1 cellular context compared by ENCODE assay signal in the genomic region with DNA sequence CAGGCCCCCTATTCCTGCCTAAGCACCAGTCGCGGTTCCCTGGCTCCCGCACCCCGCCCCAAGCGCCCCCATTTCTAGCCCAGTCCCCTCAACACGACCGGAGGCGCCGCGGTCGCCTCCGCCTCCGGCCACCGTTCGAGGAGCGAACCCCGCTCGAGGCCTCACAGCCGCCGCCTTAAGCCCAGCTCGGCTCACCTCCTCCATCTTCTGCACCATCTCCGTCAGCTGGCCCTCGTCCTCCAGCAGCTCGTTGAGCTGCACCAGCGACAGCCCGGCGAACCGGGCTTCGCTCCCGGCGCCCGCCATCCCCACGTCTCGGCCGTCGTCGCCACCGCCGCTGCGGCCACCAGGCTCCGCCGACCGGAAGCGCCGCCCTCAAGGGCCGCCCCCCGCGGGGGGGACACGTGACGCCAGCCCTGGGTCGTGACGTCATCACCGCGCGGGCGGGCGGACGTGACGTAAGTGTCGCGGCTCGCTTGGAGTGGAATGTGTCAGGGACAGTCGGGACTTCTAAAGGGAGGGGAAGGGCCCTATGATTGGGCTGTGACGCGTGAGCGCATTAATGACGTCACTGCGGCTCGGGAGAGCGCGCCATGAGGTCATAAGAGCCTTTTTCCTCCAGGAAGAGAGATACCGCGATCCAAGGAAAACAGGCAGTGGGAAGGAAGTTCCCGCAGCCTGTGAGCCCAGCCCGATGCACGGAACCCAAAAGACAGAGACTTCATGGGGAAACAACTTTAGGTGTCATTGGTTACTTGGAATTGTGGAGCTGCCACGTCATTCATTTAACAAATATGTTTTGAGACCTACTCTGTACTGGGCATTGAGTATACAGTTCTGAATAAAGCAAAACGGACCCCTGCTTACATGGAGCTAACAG.
TF ChIP-seq lines count a peak whose summit lies in the region.

A gene with protein sequence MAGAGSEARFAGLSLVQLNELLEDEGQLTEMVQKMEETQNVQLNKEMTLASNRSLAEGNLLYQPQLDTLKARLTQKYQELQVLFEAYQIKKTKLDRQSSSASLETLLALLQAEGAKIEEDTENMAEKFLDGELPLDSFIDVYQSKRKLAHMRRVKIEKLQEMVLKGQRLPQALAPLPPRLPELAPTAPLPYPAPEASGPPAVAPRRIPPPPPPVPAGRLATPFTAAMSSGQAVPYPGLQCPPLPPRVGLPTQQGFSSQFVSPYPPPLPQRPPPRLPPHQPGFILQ (minus strand): TSS at position 368 of the 880 bp plus-strand sequence. CDS start 62 bp downstream, at position 306.

TF ChIP-seq in HEK293, 187 proteins besides CTCF, POLR2A, EP300 and RAD21 (continued from another document and continues in another):
- TF ChIP-seq, protein P1, sequence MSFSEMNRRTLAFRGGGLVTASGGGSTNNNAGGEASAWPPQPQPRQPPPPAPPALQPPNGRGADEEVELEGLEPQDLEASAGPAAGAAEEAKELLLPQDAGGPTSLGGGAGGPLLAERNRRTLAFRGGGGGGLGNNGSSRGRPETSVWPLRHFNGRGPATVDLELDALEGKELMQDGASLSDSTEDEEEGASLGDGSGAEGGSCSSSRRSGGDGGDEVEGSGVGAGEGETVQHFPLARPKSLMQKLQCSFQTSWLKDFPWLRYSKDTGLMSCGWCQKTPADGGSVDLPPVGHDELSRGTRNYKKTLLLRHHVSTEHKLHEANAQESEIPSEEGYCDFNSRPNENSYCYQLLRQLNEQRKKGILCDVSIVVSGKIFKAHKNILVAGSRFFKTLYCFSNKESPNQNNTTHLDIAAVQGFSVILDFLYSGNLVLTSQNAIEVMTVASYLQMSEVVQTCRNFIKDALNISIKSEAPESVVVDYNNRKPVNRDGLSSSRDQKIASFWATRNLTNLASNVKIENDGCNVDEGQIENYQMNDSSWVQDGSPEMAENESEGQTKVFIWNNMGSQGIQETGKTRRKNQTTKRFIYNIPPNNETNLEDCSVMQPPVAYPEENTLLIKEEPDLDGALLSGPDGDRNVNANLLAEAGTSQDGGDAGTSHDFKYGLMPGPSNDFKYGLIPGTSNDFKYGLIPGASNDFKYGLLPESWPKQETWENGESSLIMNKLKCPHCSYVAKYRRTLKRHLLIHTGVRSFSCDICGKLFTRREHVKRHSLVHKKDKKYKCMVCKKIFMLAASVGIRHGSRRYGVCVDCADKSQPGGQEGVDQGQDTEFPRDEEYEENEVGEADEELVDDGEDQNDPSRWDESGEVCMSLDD (tag by site-specific recombination; IDR thresholded peaks at IDR 0.05), result peak; percentile 92
- TF ChIP-seq ZNF510 (tag by site-specific recombination; IDR thresholded peaks at IDR 0.05; ENCODE audit: insufficient replicate concordance) (no peak), KLF9 (tag by site-specific recombination; IDR thresholded peaks at IDR 0.05; ENCODE audit: low read depth) (no peak; the same call in 1 of the 2 replicates), ZBTB7A (tag by site-specific recombination; IDR thresholded peaks at IDR 0.05; ENCODE audit: low read depth) (0 out of 2 replicates have a peak, but pooled peaks have one; percentile 35), GLIS2 (tag by site-specific recombination; IDR thresholded peaks at IDR 0.05) (peak; percentile 83; the same call in 1 of the 2 replicates), ZNF175 (tag by site-specific recombination; IDR thresholded peaks at IDR 0.05) (no peak), ZSCAN30 (tag by site-specific recombination; IDR thresholded peaks at IDR 0.05) (peak; percentile 94), ZNF391 (tag by site-specific recombination; IDR thresholded peaks at IDR 0.05; ENCODE audit: borderline replicate concordance, low read depth) (peak; percentile 66; the same call in 1 of the 2 replicates), KLF10 (tag by site-specific recombination; IDR thresholded peaks at IDR 0.05) (peak; percentile 79), ZNF394 (tag by site-specific recombination; IDR thresholded peaks at IDR 0.05; ENCODE audit: borderline replicate concordance) (peak; percentile 44; the same call in 1 of the 2 replicates), RBAK (tag by site-specific recombination; IDR thresholded peaks at IDR 0.05) (no peak), OVOL3 (tag by site-specific recombination; IDR thresholded peaks at IDR 0.05) (peak; percentile 10; the same call in 1 of the 2 replicates), ZNF529 (tag by site-specific recombination; IDR thresholded peaks at IDR 0.05; ENCODE audit: insufficient replicate concordance) (no peak), ZNF324 (tag by site-specific recombination; IDR thresholded peaks at IDR 0.05) (peak; percentile 98), ZNF366 (tag by site-specific recombination; conservative IDR thresholded peaks at IDR 0.05) (0 out of 2 replicates have a peak, but pooled peaks have one; percentile 33), ZNF707 (tag by site-specific recombination; IDR thresholded peaks at IDR 0.05) (no peak), ZNF658 (tag by site-specific recombination; IDR thresholded peaks at IDR 0.05) (no peak), KLF8 (tag by site-specific recombination; IDR thresholded peaks at IDR 0.05) (peak; percentile 89; the same call in 1 of the 2 replicates), ZBTB17 (tag by site-specific recombination; IDR thresholded peaks at IDR 0.05) (no peak; the same call in 1 of the 2 replicates)
- TF ChIP-seq, protein P2, sequence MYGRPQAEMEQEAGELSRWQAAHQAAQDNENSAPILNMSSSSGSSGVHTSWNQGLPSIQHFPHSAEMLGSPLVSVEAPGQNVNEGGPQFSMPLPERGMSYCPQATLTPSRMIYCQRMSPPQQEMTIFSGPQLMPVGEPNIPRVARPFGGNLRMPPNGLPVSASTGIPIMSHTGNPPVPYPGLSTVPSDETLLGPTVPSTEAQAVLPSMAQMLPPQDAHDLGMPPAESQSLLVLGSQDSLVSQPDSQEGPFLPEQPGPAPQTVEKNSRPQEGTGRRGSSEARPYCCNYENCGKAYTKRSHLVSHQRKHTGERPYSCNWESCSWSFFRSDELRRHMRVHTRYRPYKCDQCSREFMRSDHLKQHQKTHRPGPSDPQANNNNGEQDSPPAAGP (tag by site-specific recombination; IDR thresholded peaks at IDR 0.05), result peak; percentile 78; the same call in 1 of the 2 replicates
- TF ChIP-seq, protein P3, sequence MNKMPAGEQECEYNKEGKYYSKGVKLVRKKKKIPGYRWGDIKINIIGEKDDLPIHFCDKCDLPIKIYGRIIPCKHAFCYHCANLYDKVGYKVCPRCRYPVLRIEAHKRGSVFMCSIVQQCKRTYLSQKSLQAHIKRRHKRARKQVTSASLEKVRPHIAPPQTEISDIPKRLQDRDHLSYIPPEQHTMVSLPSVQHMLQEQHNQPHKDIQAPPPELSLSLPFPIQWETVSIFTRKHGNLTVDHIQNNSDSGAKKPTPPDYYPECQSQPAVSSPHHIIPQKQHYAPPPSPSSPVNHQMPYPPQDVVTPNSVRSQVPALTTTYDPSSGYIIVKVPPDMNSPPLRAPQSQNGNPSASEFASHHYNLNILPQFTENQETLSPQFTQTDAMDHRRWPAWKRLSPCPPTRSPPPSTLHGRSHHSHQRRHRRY (tag by site-specific recombination; IDR thresholded peaks at IDR 0.05), result no peak
- TF ChIP-seq, protein P4, sequence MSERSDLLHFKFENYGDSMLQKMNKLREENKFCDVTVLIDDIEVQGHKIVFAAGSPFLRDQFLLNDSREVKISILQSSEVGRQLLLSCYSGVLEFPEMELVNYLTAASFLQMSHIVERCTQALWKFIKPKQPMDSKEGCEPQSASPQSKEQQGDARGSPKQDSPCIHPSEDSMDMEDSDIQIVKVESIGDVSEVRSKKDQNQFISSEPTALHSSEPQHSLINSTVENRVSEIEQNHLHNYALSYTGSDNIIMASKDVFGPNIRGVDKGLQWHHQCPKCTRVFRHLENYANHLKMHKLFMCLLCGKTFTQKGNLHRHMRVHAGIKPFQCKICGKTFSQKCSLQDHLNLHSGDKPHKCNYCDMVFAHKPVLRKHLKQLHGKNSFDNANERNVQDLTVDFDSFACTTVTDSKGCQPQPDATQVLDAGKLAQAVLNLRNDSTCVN (tag by site-specific recombination; optimal IDR thresholded peaks at IDR 0.05), result peak; percentile 52
- TF ChIP-seq, protein P5, sequence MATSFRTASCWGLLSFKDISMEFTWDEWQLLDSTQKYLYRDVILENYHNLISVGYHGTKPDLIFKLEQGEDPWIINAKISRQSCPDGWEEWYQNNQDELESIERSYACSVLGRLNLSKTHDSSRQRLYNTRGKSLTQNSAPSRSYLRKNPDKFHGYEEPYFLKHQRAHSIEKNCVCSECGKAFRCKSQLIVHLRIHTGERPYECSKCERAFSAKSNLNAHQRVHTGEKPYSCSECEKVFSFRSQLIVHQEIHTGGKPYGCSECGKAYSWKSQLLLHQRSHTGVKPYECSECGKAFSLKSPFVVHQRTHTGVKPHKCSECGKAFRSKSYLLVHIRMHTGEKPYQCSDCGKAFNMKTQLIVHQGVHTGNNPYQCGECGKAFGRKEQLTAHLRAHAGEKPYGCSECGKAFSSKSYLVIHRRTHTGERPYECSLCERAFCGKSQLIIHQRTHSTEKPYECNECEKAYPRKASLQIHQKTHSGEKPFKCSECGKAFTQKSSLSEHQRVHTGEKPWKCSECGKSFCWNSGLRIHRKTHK (tag by site-specific recombination; IDR thresholded peaks at IDR 0.05), result no peak
- TF ChIP-seq, protein P6, sequence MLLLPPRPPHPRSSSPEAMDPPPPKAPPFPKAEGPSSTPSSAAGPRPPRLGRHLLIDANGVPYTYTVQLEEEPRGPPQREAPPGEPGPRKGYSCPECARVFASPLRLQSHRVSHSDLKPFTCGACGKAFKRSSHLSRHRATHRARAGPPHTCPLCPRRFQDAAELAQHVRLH (tag by site-specific recombination; IDR thresholded peaks at IDR 0.05), result peak; percentile 43; the same call in 1 of the 2 replicates
- TF ChIP-seq, protein P7, sequence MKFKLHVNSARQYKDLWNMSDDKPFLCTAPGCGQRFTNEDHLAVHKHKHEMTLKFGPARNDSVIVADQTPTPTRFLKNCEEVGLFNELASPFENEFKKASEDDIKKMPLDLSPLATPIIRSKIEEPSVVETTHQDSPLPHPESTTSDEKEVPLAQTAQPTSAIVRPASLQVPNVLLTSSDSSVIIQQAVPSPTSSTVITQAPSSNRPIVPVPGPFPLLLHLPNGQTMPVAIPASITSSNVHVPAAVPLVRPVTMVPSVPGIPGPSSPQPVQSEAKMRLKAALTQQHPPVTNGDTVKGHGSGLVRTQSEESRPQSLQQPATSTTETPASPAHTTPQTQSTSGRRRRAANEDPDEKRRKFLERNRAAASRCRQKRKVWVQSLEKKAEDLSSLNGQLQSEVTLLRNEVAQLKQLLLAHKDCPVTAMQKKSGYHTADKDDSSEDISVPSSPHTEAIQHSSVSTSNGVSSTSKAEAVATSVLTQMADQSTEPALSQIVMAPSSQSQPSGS (tag by site-specific recombination; IDR thresholded peaks at IDR 0.05; ENCODE audit: low read depth), result peak; percentile 100
- TF ChIP-seq, protein P8, sequence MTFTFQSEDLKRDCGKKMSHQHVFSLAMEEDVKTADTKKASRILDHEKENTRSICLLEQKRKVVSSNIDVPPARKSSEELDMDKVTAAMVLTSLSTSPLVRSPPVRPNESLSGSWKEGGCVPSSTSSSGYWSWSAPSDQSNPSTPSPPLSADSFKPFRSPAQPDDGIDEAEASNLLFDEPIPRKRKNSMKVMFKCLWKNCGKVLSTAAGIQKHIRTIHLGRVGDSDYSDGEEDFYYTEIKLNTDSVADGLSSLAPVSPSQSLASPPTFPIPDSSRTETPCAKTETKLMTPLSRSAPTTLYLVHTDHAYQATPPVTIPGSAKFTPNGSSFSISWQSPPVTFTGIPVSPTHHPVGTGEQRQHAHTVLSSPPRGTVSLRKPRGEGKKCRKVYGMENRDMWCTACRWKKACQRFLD (tag by site-specific recombination; IDR thresholded peaks at IDR 0.05), result no peak
- TF ChIP-seq, protein P9, sequence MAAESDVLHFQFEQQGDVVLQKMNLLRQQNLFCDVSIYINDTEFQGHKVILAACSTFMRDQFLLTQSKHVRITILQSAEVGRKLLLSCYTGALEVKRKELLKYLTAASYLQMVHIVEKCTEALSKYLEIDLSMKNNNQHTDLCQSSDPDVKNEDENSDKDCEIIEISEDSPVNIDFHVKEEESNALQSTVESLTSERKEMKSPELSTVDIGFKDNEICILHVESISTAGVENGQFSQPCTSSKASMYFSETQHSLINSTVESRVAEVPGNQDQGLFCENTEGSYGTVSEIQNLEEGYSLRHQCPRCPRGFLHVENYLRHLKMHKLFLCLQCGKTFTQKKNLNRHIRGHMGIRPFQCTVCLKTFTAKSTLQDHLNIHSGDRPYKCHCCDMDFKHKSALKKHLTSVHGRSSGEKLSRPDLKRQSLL (tag by site-specific recombination; IDR thresholded peaks at IDR 0.05), result 0 out of 2 replicates have a peak, but pooled peaks have one; percentile 58
- TF ChIP-seq, protein P10, sequence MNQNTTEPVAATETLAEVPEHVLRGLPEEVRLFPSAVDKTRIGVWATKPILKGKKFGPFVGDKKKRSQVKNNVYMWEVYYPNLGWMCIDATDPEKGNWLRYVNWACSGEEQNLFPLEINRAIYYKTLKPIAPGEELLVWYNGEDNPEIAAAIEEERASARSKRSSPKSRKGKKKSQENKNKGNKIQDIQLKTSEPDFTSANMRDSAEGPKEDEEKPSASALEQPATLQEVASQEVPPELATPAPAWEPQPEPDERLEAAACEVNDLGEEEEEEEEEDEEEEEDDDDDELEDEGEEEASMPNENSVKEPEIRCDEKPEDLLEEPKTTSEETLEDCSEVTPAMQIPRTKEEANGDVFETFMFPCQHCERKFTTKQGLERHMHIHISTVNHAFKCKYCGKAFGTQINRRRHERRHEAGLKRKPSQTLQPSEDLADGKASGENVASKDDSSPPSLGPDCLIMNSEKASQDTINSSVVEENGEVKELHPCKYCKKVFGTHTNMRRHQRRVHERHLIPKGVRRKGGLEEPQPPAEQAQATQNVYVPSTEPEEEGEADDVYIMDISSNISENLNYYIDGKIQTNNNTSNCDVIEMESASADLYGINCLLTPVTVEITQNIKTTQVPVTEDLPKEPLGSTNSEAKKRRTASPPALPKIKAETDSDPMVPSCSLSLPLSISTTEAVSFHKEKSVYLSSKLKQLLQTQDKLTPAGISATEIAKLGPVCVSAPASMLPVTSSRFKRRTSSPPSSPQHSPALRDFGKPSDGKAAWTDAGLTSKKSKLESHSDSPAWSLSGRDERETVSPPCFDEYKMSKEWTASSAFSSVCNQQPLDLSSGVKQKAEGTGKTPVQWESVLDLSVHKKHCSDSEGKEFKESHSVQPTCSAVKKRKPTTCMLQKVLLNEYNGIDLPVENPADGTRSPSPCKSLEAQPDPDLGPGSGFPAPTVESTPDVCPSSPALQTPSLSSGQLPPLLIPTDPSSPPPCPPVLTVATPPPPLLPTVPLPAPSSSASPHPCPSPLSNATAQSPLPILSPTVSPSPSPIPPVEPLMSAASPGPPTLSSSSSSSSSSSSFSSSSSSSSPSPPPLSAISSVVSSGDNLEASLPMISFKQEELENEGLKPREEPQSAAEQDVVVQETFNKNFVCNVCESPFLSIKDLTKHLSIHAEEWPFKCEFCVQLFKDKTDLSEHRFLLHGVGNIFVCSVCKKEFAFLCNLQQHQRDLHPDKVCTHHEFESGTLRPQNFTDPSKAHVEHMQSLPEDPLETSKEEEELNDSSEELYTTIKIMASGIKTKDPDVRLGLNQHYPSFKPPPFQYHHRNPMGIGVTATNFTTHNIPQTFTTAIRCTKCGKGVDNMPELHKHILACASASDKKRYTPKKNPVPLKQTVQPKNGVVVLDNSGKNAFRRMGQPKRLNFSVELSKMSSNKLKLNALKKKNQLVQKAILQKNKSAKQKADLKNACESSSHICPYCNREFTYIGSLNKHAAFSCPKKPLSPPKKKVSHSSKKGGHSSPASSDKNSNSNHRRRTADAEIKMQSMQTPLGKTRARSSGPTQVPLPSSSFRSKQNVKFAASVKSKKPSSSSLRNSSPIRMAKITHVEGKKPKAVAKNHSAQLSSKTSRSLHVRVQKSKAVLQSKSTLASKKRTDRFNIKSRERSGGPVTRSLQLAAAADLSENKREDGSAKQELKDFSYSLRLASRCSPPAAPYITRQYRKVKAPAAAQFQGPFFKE (tag by site-specific recombination; IDR thresholded peaks at IDR 0.05; ENCODE audit: borderline replicate concordance), result no peak
